In the genomic region with DNA sequence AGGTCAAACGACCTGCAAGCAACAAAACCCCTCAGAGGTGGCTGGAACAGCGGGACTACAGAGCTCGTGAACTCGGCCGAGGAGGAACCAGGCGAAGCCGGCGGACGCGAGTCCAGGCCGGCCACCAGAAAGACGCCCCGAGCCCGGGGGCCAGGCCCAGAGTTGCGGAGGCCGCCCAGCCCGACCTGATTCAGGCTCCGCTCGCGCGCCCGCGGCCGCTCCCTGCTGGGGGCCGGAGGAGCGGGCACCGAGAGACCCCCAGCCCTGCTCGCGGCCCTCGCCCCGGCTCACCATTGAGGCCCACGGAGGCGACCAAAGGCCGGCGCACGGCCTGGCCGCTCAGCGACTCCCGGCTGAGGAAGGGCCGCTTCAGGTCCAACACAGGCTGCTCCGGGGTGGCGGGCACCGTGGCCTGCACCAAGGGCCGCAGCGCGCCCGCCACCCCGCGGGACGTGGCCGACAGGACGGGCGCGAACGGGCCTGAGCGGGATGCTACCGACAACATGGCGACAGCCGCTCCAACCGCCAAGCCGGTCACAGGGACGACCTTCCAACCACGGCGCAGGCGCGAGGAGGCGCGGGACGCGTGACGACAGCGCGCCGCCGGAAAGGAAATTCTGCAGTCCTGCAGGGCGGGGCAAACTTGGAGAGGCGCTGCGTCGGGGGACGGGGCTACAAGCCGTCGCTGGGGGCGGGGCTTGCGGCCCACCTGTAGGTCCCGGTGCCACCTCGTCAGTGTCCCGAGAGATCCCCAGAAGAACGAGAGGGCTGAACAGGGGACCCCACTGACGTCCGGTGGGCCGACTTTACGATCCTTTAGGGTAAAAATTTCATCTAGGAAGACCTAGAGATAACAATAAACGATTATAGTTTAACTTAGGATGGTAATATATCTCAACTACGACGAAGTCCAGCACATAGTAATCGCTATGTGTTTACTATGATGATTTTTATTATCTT, we compare ENCODE assay signal across 8 cellular contexts. TPM values are rescaled to one million over a fixed set of nuclear protein-coding genes. Genes with fewer than 3 reads are reported as not detected.
A peak's percentile ranks its signal among the peaks of the same experiment; 100 is the strongest.
DNase-seq lines count a peak whose midpoint lies in the region; ATAC-seq and TF ChIP-seq lines count a peak whose summit lies in the region.

A gene (minus strand): TSS at position 538 of the 960 bp plus-strand sequence. CDS start 33 bp downstream, at position 505.

- TF ChIP-seq EP300 in Ishikawa (IDR thresholded peaks at IDR 0.05; ENCODE audit: borderline replicate concordance), result no peak

- H3K9me3 ChIP-seq in mononuclear cell (ENCODE audit: low read depth, low read length), result no peaks in the 10 kb centered on the region

- peak; percentile 97 for ATAC-seq in GM21619 (IDR thresholded peaks at IDR 0.05; ENCODE audit: unreplicated experiment)

- peaks cover 21% of the 10 kb centered on the region for H3K4me1 ChIP-seq in mononuclear cell (ENCODE audit: insufficient read depth, low read length)

- DNase-seq in DMS153 treated with DMSO at 0.1 percent for 48 hours (lab: John Stamatoyannopoulos, UW; ENCODE audit: unreplicated experiment), result peak; percentile 95
- peak; percentile 98 for DNase-seq in OCI-M2 (lab: John Stamatoyannopoulos, UW; ENCODE audit: unreplicated experiment)
- peak; percentile 94 for DNase-seq in activated T-cell treated with anti-CD3 and anti-CD28 coated beads for 4 hours
- peak; percentile 95 for DNase-seq in epithelial cell of esophagus (ENCODE audit: low read depth)
- DNase-seq in stimulated activated CD8-positive, alpha-beta memory T cell treated with anti-CD3 and anti-CD28 coated beads, Interleukin-2, amount 100 ng/mL, for 48 hours (ENCODE audit: low read depth in 2 of 2), result peak; percentile 95 to 97

- no peak for TF ChIP-seq RAD21 in Ishikawa (IDR thresholded peaks at IDR 0.05; ENCODE audit: low read depth)

- H3K4me3 ChIP-seq in epithelial cell of esophagus (ENCODE audit: low read length) (peak within 1 kb of the TSS; percentile 94), mononuclear cell (ENCODE audit: low read length) (peak within 1 kb of the TSS; percentile 92)

- no peaks in the 10 kb centered on the region for H3K27me3 ChIP-seq in mononuclear cell (ENCODE audit: insufficient read depth, low read length)

- TF ChIP-seq CTCF in epithelial cell of esophagus (IDR thresholded peaks at IDR 0.05; ENCODE audit: insufficient read depth, low read depth, low read length, missing control alignments), result no peak

TF ChIP-seq in Ishikawa, 13 proteins besides CTCF, POLR2A, EP300 and RAD21:
- TF ChIP-seq, protein P1, sequence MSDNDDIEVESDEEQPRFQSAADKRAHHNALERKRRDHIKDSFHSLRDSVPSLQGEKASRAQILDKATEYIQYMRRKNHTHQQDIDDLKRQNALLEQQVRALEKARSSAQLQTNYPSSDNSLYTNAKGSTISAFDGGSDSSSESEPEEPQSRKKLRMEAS (IDR thresholded peaks at IDR 0.05), result peak; percentile 46
- TF ChIP-seq EGR1 (IDR thresholded peaks at IDR 0.05) (no peak), TAF1 (IDR thresholded peaks at IDR 0.05; ENCODE audit: low read depth) (peak; percentile 47), CREB1 (IDR thresholded peaks at IDR 0.05; ENCODE audit: low read depth) (peak; percentile 48; the same call in 1 of the 2 replicates), TEAD4 (IDR thresholded peaks at IDR 0.05) (no peak), YY1 (IDR thresholded peaks at IDR 0.05; ENCODE audit: low read depth) (peak; percentile 80), CEBPB (IDR thresholded peaks at IDR 0.05) (no peak), NFIC (IDR thresholded peaks at IDR 0.05) (no peak), TCF12 (IDR thresholded peaks at IDR 0.05; ENCODE audit: low read depth) (0 out of 2 replicates have a peak, but pooled peaks have one; percentile 21), FOXM1 (IDR thresholded peaks at IDR 0.05; ENCODE audit: borderline replicate concordance, low read depth) (no peak), ZBTB7A (IDR thresholded peaks at IDR 0.05; ENCODE audit: low read depth) (peak; percentile 25; the same call in 1 of the 2 replicates)
- TF ChIP-seq, protein P2, sequence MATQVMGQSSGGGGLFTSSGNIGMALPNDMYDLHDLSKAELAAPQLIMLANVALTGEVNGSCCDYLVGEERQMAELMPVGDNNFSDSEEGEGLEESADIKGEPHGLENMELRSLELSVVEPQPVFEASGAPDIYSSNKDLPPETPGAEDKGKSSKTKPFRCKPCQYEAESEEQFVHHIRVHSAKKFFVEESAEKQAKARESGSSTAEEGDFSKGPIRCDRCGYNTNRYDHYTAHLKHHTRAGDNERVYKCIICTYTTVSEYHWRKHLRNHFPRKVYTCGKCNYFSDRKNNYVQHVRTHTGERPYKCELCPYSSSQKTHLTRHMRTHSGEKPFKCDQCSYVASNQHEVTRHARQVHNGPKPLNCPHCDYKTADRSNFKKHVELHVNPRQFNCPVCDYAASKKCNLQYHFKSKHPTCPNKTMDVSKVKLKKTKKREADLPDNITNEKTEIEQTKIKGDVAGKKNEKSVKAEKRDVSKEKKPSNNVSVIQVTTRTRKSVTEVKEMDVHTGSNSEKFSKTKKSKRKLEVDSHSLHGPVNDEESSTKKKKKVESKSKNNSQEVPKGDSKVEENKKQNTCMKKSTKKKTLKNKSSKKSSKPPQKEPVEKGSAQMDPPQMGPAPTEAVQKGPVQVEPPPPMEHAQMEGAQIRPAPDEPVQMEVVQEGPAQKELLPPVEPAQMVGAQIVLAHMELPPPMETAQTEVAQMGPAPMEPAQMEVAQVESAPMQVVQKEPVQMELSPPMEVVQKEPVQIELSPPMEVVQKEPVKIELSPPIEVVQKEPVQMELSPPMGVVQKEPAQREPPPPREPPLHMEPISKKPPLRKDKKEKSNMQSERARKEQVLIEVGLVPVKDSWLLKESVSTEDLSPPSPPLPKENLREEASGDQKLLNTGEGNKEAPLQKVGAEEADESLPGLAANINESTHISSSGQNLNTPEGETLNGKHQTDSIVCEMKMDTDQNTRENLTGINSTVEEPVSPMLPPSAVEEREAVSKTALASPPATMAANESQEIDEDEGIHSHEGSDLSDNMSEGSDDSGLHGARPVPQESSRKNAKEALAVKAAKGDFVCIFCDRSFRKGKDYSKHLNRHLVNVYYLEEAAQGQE (IDR thresholded peaks at IDR 0.05; ENCODE audit: low read depth), result no peak
- TF ChIP-seq, protein P3, sequence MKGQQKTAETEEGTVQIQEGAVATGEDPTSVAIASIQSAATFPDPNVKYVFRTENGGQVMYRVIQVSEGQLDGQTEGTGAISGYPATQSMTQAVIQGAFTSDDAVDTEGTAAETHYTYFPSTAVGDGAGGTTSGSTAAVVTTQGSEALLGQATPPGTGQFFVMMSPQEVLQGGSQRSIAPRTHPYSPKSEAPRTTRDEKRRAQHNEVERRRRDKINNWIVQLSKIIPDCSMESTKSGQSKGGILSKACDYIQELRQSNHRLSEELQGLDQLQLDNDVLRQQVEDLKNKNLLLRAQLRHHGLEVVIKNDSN (IDR thresholded peaks at IDR 0.05), result peak; percentile 61

RNA-seq across cellular contexts. Expression of the gene that starts here (rescaled TPM):
- 38.1 TPM for total RNA-seq in mononuclear cell

Comparison
In these comparisons a context has a peak if more than half of its experiments do, and no peak if none do; other contexts are left out.
1. Peak in every context shown above with its lines: DNase-seq, ATAC-seq and H3K4me3 ChIP-seq.